27 cellular contexts compared by ENCODE assay signal in genomic region chr2:164789986-164790385, GRCh38.
"Had no signal": no experiment of that assay in that cellular context is flagged by ENCODE, and none has a peak within 500 bp of the region (broad histone marks: within the 10 kb centered on the region; RNA-seq: fewer than 3 reads in every experiment).

No MANE protein-coding gene starts in this region.

- FAIRE-seq: colon, endometrium, endothelial cell of umbilical vein, frontal cortex had no signal

- H3K4me3 ChIP-seq: colonic mucosa, coronary artery, dorsolateral prefrontal cortex, esophagus muscularis mucosa, esophagus squamous epithelium, gastrocnemius medialis, gastroesophageal sphincter, heart left ventricle, heart right ventricle had no signal

- H3K36me3 ChIP-seq: colonic mucosa, esophagus muscularis mucosa, esophagus squamous epithelium, gastrocnemius medialis, gastroesophageal sphincter, heart left ventricle, heart right ventricle had no signal

- H3K27me3 ChIP-seq: colonic mucosa, dorsolateral prefrontal cortex, esophagus muscularis mucosa, esophagus squamous epithelium, foreskin keratinocyte, gastrocnemius medialis, gastroesophageal sphincter, heart left ventricle, heart right ventricle had no signal

- H3K9me3 ChIP-seq: colonic mucosa, esophagus muscularis mucosa, esophagus squamous epithelium, gastrocnemius medialis, gastroesophageal sphincter, heart left ventricle, heart right ventricle had no signal

- H3K4me1 ChIP-seq: colonic mucosa, foreskin keratinocyte had no signal

- DNase-seq: colonic mucosa; cortex of kidney; dermis blood vessel endothelial cell; dorsolateral prefrontal cortex; effector CD4-positive, alpha-beta T cell; effector CD8-positive, alpha-beta T cell; effector memory CD4-positive, alpha-beta T cell; effector memory CD8-positive, alpha-beta T cell; endodermal cell; esophagus squamous epithelium; foreskin fibroblast; foreskin keratinocyte; foreskin melanocyte; gastrocnemius medialis; glutamatergic neuron; head of caudate nucleus; heart left ventricle; heart right ventricle had no signal

- ATAC-seq: effector memory CD8-positive, alpha-beta T cell; esophagus mucosa; foreskin keratinocyte; gastrocnemius medialis; gastroesophageal sphincter; heart left ventricle; heart right ventricle had no signal

- H3K27ac ChIP-seq: colonic mucosa, coronary artery, epithelial cell of prostate, esophagus muscularis mucosa, esophagus squamous epithelium, foreskin keratinocyte, gastrocnemius medialis, gastroesophageal sphincter, heart left ventricle, heart right ventricle had no signal
